Comparison of ENCODE assay signal across 19 cellular contexts in genomic region chr15:101054991-101055390, GRCh38.
"Had no signal": no experiment of that assay in that cellular context is flagged by ENCODE, and none has a peak within 500 bp of the region (broad histone marks: within the 10 kb centered on the region; RNA-seq: fewer than 3 reads in every experiment).

No MANE protein-coding gene starts in this region.

- H3K27ac Mint-ChIP-seq: activated B cell treated with CpG ODN at 0.5 μM for 24 hours; activated CD4-positive, alpha-beta T cell treated with anti-CD3 and anti-CD28 coated beads, Interleukin-2, amount 10 ng/mL, durations not matched to agents 24 days and 14 days; activated naive CD8-positive, alpha-beta T cell treated with anti-CD3 and anti-CD28 coated beads for 36 hours had no signal

- H3K27ac ChIP-seq: body of pancreas, colonic mucosa, foreskin keratinocyte, lower lobe of right lung, pancreas, SJCRH30 had no signal

- H3K9me3 ChIP-seq: body of pancreas, colonic mucosa, lower lobe of right lung, pancreas, SJCRH30 had no signal

- H3K4me3 Mint-ChIP-seq: activated B cell treated with CpG ODN at 0.5 μM for 24 hours; activated CD4-positive, alpha-beta T cell treated with anti-CD3 and anti-CD28 coated beads, Interleukin-2, amount 10 ng/mL, durations not matched to agents 24 days and 14 days; activated naive CD8-positive, alpha-beta T cell treated with anti-CD3 and anti-CD28 coated beads for 36 hours; neural crest cell had no signal

- H3K27me3 Mint-ChIP-seq: activated B cell treated with CpG ODN at 0.5 μM for 24 hours; activated CD4-positive, alpha-beta T cell treated with anti-CD3 and anti-CD28 coated beads, Interleukin-2, amount 10 ng/mL, durations not matched to agents 24 days and 14 days; activated naive CD8-positive, alpha-beta T cell treated with anti-CD3 and anti-CD28 coated beads for 36 hours had no signal

- H3K4me1 Mint-ChIP-seq: activated CD4-positive, alpha-beta T cell treated with anti-CD3 and anti-CD28 coated beads, Interleukin-2, amount 10 ng/mL, durations not matched to agents 24 days and 14 days; activated naive CD8-positive, alpha-beta T cell treated with anti-CD3 and anti-CD28 coated beads for 36 hours had no signal

- DNase-seq: activated B cell treated with CpG ODN at 0.5 μM for 24 hours; activated CD4-positive, alpha-beta T cell treated with anti-CD3 and anti-CD28 coated beads, Interleukin-2, amount 10 ng/mL, durations not matched to agents 24 days and 14 days; activated naive CD8-positive, alpha-beta T cell treated with anti-CD3 and anti-CD28 coated beads for 36 hours; amygdala; body of pancreas; central memory CD4-positive, alpha-beta T cell; colonic mucosa; effector CD8-positive, alpha-beta T cell; foreskin keratinocyte; glutamatergic neuron; lower lobe of right lung; midbrain; pancreas; SJCRH30; stimulated activated CD4-positive, alpha-beta T cell treated with anti-CD3 and anti-CD28 coated beads, Interleukin-15, amount 100 ng/mL, for 24 hours; stimulated activated CD4-positive, alpha-beta T cell treated with anti-CD3 and anti-CD28 coated beads, Interleukin-4, amount 100 ng/mL, for 24 hours; stimulated activated naive CD8-positive, alpha-beta T cell treated with anti-CD3 and anti-CD28 coated beads, Interleukin-15, Interleukin-2, amounts not matched to agents 100 U/mL and 50 U/mL, for 24 hours; SW 1271 had no signal

- ATAC-seq: body of pancreas; foreskin keratinocyte; lower lobe of right lung; pancreas; stimulated activated naive CD8-positive, alpha-beta T cell treated with anti-CD3 and anti-CD28 coated beads, Interleukin-15, Interleukin-2, amounts not matched to agents 100 U/mL and 50 U/mL, for 24 hours had no signal

- H3K4me1 ChIP-seq: body of pancreas, colonic mucosa, foreskin keratinocyte, lower lobe of right lung, pancreas had no signal

- H3K27me3 ChIP-seq: body of pancreas, colonic mucosa, foreskin keratinocyte, pancreas, SJCRH30 had no signal

- H3K9me3 Mint-ChIP-seq: activated B cell treated with CpG ODN at 0.5 μM for 24 hours; activated CD4-positive, alpha-beta T cell treated with anti-CD3 and anti-CD28 coated beads, Interleukin-2, amount 10 ng/mL, durations not matched to agents 24 days and 14 days; activated naive CD8-positive, alpha-beta T cell treated with anti-CD3 and anti-CD28 coated beads for 36 hours had no signal

- H3K36me3 Mint-ChIP-seq: activated naive CD8-positive, alpha-beta T cell treated with anti-CD3 and anti-CD28 coated beads for 36 hours had no signal

- H3K4me3 ChIP-seq: body of pancreas, colonic mucosa, lower lobe of right lung, pancreas, SJCRH30 had no signal
